ENCODE assay signal across 8 cellular contexts in the genomic region with DNA sequence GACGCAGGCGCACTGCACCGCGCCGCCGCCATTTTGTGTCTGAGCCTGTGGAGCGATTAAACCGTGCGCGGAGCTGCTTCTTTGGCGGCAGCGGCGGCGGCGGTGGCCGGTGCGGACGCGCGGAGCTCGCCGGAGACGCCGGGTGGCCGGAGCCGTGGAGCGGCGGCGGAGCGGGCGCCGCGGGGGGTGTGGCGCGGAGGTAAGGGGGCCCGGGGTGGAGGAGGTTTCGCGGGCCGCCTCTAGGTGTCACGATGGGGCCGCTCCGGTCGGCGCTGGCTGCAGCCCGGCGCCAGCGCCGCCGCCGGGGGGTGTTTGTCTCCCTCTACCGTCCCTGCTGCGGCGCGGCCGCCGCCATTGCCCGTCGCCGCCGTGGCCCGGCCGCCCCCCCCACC. TPM values are rescaled to one million over a fixed set of nuclear protein-coding genes. Genes with fewer than 3 reads are reported as not detected.
DNase-seq lines count a peak whose midpoint lies in the region; ATAC-seq and TF ChIP-seq lines count a peak whose summit lies in the region.

A gene with protein sequence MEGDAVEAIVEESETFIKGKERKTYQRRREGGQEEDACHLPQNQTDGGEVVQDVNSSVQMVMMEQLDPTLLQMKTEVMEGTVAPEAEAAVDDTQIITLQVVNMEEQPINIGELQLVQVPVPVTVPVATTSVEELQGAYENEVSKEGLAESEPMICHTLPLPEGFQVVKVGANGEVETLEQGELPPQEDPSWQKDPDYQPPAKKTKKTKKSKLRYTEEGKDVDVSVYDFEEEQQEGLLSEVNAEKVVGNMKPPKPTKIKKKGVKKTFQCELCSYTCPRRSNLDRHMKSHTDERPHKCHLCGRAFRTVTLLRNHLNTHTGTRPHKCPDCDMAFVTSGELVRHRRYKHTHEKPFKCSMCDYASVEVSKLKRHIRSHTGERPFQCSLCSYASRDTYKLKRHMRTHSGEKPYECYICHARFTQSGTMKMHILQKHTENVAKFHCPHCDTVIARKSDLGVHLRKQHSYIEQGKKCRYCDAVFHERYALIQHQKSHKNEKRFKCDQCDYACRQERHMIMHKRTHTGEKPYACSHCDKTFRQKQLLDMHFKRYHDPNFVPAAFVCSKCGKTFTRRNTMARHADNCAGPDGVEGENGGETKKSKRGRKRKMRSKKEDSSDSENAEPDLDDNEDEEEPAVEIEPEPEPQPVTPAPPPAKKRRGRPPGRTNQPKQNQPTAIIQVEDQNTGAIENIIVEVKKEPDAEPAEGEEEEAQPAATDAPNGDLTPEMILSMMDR (plus strand): TSS at position 1 of the 392 bp plus-strand sequence. CDS start 48,307 bp downstream, outside the sequence.

- no peak for TF ChIP-seq POLR2A in testis (IDR thresholded peaks at IDR 0.05)

- peak; percentile 70 for DNase-seq in DMS114 treated with DMSO at 0.1 percent for 48 hours (lab: John Stamatoyannopoulos, UW; ENCODE audit: unreplicated experiment)
- peak; percentile 84 for DNase-seq in HPDE6-E6E7 (ENCODE audit: extremely low spot score)
- peak; percentile 84 for DNase-seq in activated naive CD4-positive, alpha-beta T cell treated with Interleukin-2 at 50 U/mL for 16 hours
- peak; percentile 87 for DNase-seq in globus pallidus (ENCODE audit: low spot score)
- peak; percentile 80 for DNase-seq in occipital lobe (lab: John Stamatoyannopoulos, UW)
- DNase-seq in testis: peak; percentile 86

- intact Hi-C loops in testis (cut with DNase I; ENCODE audit: low total_unique reads): no loop called here

- peak; percentile 57 to 96 (median 86) for TF ChIP-seq CTCF in testis (IDR thresholded peaks at IDR 0.05)

- WGBS in testis, 2 donors: 0 to 1% methylated on average over 16 to 41 of the region's 62 CpGs

- H3K9me3 ChIP-seq in testis: no peaks in the 10 kb centered on the region

- peak within 1 kb of the TSS; percentile 98 to 99 for H3K27ac ChIP-seq in testis

- peak within 1 kb of the TSS; percentile 91 to 99 for H3K4me3 ChIP-seq in testis

- peaks cover 15% of the 10 kb centered on the region for H3K4me1 ChIP-seq in testis

- ATAC-seq in GM19468 (IDR thresholded peaks at IDR 0.05; ENCODE audit: extremely low read depth, unreplicated experiment): peak; percentile 14

- no peaks in the 10 kb centered on the region for H3K36me3 ChIP-seq in testis (ENCODE audit: low read depth, missing control alignments)

- H3K27me3 ChIP-seq in testis: no peaks in the 10 kb centered on the region

TF ChIP-seq in PFSK-1, 5 proteins besides CTCF, POLR2A, EP300 and RAD21:
- TF ChIP-seq TAF1 (IDR thresholded peaks at IDR 0.05; ENCODE audit: borderline replicate concordance, insufficient read depth, low read length) (0 out of 2 replicates have a peak, but pooled peaks have one; percentile 41), POLR2AphosphoS5 (IDR thresholded peaks at IDR 0.05; ENCODE audit: low read depth, low read length) (no peak)
- TF ChIP-seq, protein P1, sequence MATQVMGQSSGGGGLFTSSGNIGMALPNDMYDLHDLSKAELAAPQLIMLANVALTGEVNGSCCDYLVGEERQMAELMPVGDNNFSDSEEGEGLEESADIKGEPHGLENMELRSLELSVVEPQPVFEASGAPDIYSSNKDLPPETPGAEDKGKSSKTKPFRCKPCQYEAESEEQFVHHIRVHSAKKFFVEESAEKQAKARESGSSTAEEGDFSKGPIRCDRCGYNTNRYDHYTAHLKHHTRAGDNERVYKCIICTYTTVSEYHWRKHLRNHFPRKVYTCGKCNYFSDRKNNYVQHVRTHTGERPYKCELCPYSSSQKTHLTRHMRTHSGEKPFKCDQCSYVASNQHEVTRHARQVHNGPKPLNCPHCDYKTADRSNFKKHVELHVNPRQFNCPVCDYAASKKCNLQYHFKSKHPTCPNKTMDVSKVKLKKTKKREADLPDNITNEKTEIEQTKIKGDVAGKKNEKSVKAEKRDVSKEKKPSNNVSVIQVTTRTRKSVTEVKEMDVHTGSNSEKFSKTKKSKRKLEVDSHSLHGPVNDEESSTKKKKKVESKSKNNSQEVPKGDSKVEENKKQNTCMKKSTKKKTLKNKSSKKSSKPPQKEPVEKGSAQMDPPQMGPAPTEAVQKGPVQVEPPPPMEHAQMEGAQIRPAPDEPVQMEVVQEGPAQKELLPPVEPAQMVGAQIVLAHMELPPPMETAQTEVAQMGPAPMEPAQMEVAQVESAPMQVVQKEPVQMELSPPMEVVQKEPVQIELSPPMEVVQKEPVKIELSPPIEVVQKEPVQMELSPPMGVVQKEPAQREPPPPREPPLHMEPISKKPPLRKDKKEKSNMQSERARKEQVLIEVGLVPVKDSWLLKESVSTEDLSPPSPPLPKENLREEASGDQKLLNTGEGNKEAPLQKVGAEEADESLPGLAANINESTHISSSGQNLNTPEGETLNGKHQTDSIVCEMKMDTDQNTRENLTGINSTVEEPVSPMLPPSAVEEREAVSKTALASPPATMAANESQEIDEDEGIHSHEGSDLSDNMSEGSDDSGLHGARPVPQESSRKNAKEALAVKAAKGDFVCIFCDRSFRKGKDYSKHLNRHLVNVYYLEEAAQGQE (IDR thresholded peaks at IDR 0.05; ENCODE audit: insufficient read depth in 1 of 2, low read depth in 2 of 2, low read length in 2 of 2): 0 out of 4 replicates have a peak, but pooled peaks of 1 of the 2 experiments have one; percentile 3

RNA-seq across cellular contexts. Expression of the gene that starts here (rescaled TPM):
- polyA plus RNA-seq in PFSK-1 (2012; ENCODE audit: insufficient read length, low read depth): 21.4 TPM
- total RNA-seq in occipital lobe: 54.0 TPM
- total RNA-seq in testis: 10 to 100 TPM; 45.5 to 47.0 TPM
- 25.9 TPM for polyA plus RNA-seq in testis (ENCODE audit: insufficient read depth, low read depth, low replicate concordance)

Comparison
In these comparisons a context has a peak if more than half of its experiments do, and no peak if none do; other contexts are left out.
1. Peak in every context shown above with its lines: DNase-seq, ATAC-seq, H3K4me3 ChIP-seq and H3K27ac ChIP-seq.